Comparison of ENCODE assay signal across 21 cellular contexts in genomic region chr16:49520684-49521083, GRCh38.
DNase-seq lines count a peak whose midpoint lies in the region; TF ChIP-seq lines count a peak whose summit lies in the region.
"Had no signal": no experiment of that assay in that cellular context is flagged by ENCODE, and none has a peak within 500 bp of the region (broad histone marks: within the 10 kb centered on the region; RNA-seq: fewer than 3 reads in every experiment).

No MANE protein-coding gene starts in this region.

- DNase-seq in NCI-H1105 (lab: John Stamatoyannopoulos, UW) (peak; percentile 32), NOMO-1 treated with dmso at 0.1 percent for 144 hours (lab: John Stamatoyannopoulos, UW; ENCODE audit: unreplicated experiment) (peak; percentile 26), glutamatergic neuron (no peak), spleen (peak; percentile 23), kidney tubule cell (ENCODE audit: low spot score) (no peak), cerebellar nuclear complex (lab: John Stamatoyannopoulos, UW) (no peak)
- no peak for DNase-seq in stimulated activated CD4-positive, alpha-beta T cell treated with anti-CD3 and anti-CD28 coated beads, Interleukin-2, amount 100 ng/mL, for 48 hours
- DNase-seq: CD4-positive, CD25-positive, alpha-beta regulatory T cell; COR-L47; DMS79 treated with DMSO at 0.1 percent for 48 hours; NCI-H1092; NCI-H1694; NCI-H2081; NCI-H2171; NCI-H526; NK-92 treated with Interleukin-12 subunit alpha and Interleukin-12 subunit beta, amount 100 ng/mL, for 24 hours; OCI-M1 had no signal

- H3K36me3 Mint-ChIP-seq in glutamatergic neuron (ENCODE audit: unreplicated experiment), result peaks cover 14% of the 10 kb centered on the region
- H3K36me3 Mint-ChIP-seq: CD4-positive, CD25-positive, alpha-beta regulatory T cell had no signal

- intact Hi-C loops in spleen (cut with DNase I; ENCODE audit: low total_unique reads), result no loop called here

- no peak for TF ChIP-seq POLR2A in spleen (IDR thresholded peaks at IDR 0.05)

- H3K4me1 Mint-ChIP-seq in glutamatergic neuron (ENCODE audit: low read depth, unreplicated experiment), result peaks cover 29% of the 10 kb centered on the region
- H3K4me1 Mint-ChIP-seq: CD4-positive, CD25-positive, alpha-beta regulatory T cell had no signal

- no peak overlapping the region for H3K4me3 Mint-ChIP-seq in glutamatergic neuron (ENCODE audit: unreplicated experiment)
- H3K4me3 Mint-ChIP-seq: CD4-positive, CD25-positive, alpha-beta regulatory T cell; GM23338 had no signal

- TF ChIP-seq CTCF in glutamatergic neuron (IDR thresholded peaks at IDR 0.05; ENCODE audit: partially characterized antibody, unreplicated experiment), result no peak
- no peak for TF ChIP-seq CTCF in spleen (IDR thresholded peaks at IDR 0.05 in 8 of 11, conservative IDR thresholded peaks at IDR 0.05 in 3 of 11)

- peak overlapping the region; percentile 34 for H3K27ac Mint-ChIP-seq in glutamatergic neuron (ENCODE audit: unreplicated experiment)
- H3K27ac Mint-ChIP-seq: CD4-positive, CD25-positive, alpha-beta regulatory T cell; GM23338 had no signal

- H3K27me3 Mint-ChIP-seq in glutamatergic neuron (ENCODE audit: unreplicated experiment), result peaks cover 24% of the 10 kb centered on the region
- H3K27me3 Mint-ChIP-seq: CD4-positive, CD25-positive, alpha-beta regulatory T cell had no signal

- no peak overlapping the region for H3K27ac ChIP-seq in spleen
- H3K27ac ChIP-seq: SJSA1 had no signal

- H3K36me3 ChIP-seq in spleen, result no peaks in the 10 kb centered on the region
- H3K36me3 ChIP-seq: HAP-1, SJSA1 had no signal

- no peaks in the 10 kb centered on the region for H3K9me3 ChIP-seq in spleen
- H3K9me3 ChIP-seq: HAP-1, SJSA1 had no signal

- H3K4me1 ChIP-seq in spleen, result peaks cover 0 to 6% (median 0%) of the 10 kb centered on the region in 6 donors
- H3K4me1 ChIP-seq: HAP-1, SJSA1 had no signal

- no peak overlapping the region for H3K4me3 ChIP-seq in spleen
- H3K4me3 ChIP-seq: GM23338, HAP-1, K562, SJSA1 had no signal

- 85 to 94% (median 90%) methylated on average over 10 of the region's 10 CpGs for WGBS in spleen, 5 donors

- H3K27me3 ChIP-seq in spleen (replicated peaks in 1 of 7), result peaks cover 0 to 7% (median 0%) of the 10 kb centered on the region in 7 donors
- H3K27me3 ChIP-seq: SJSA1 had no signal

- H3K9me3 Mint-ChIP-seq in glutamatergic neuron (ENCODE audit: unreplicated experiment), result peaks cover 37% of the 10 kb centered on the region
- H3K9me3 Mint-ChIP-seq: GM23338 had no signal

Comparison
In these comparisons a context has a peak if more than half of its experiments do, and no peak if none do; other contexts are left out.
1. DNase-seq: peak in NCI-H1105 (single experiment), NOMO-1 treated with dmso at 0.1 percent for 144 hours (single experiment) and spleen (single experiment); none in glutamatergic neuron (single experiment), stimulated activated CD4-positive, alpha-beta T cell treated with anti-CD3 and anti-CD28 coated beads, Interleukin-2, amount 100 ng/mL, for 48 hours (0 of 2), kidney tubule cell (single experiment) and cerebellar nuclear complex (0 of 2).